In genomic region chr4:113760852-113761681, GRCh38 we compare ENCODE assay signal across 8 cellular contexts. TPM values are rescaled to one million over a fixed set of nuclear protein-coding genes. Genes with fewer than 3 reads are reported as not detected.
DNase-seq lines count a peak whose midpoint lies in the region; ATAC-seq and TF ChIP-seq lines count a peak whose summit lies in the region.

No MANE protein-coding gene starts in this region.

- CTCF ChIA-PET in activated CD4-positive, alpha-beta memory T cell treated with anti-CD3 and anti-CD28 coated beads, Interleukin-2, amount 10 ng/mL, durations not matched to agents 7 days and 5 days (lab: Charles Lee): interaction anchor here (0.7 to 1.2 kb wide), 4 partner anchors 124 to 213 kb away, joined by 3 to 5 read pairs (median 3); no protein-coding TSS in a partner anchor

- peak overlapping the region; percentile 69 for H3K4me3 ChIP-seq in lung

- H3K4me3 Mint-ChIP-seq in activated CD4-positive, alpha-beta memory T cell treated with anti-CD3 and anti-CD28 coated beads, Interleukin-2, amount 10 ng/mL, durations not matched to agents 7 days and 5 days: peak overlapping the region; percentile 83

- no peaks in the 10 kb centered on the region for H3K27me3 ChIP-seq in lung (ENCODE audit: control insufficient read depth, insufficient read depth)

- no peaks in the 10 kb centered on the region for H3K9me3 ChIP-seq in lung (ENCODE audit: control insufficient read depth in 2 of 2, insufficient read depth in 1 of 2, low read length in 1 of 2)

- peaks cover 25% of the 10 kb centered on the region for H3K36me3 Mint-ChIP-seq in activated CD4-positive, alpha-beta memory T cell treated with anti-CD3 and anti-CD28 coated beads, Interleukin-2, amount 10 ng/mL, durations not matched to agents 7 days and 5 days (ENCODE audit: low read depth)

- peaks cover 36% of the 10 kb centered on the region for H3K4me1 Mint-ChIP-seq in activated CD4-positive, alpha-beta memory T cell treated with anti-CD3 and anti-CD28 coated beads, Interleukin-2, amount 10 ng/mL, durations not matched to agents 7 days and 5 days

- peak overlapping the region; percentile 96 to 99 for H3K27ac ChIP-seq in lung (ENCODE audit: low read depth in 1 of 2, low read length in 1 of 2)

- no peaks in the 10 kb centered on the region for H3K9me3 Mint-ChIP-seq in activated CD4-positive, alpha-beta memory T cell treated with anti-CD3 and anti-CD28 coated beads, Interleukin-2, amount 10 ng/mL, durations not matched to agents 7 days and 5 days

- peaks cover 0 to 7% of the 10 kb centered on the region in 2 donors for H3K4me1 ChIP-seq in lung (ENCODE audit: control insufficient read depth in 2 of 2, insufficient read depth in 2 of 2, low read length in 2 of 2)

- H3K36me3 ChIP-seq in lung (ENCODE audit: control insufficient read depth in 2 of 2, insufficient read depth in 2 of 2, low read length in 2 of 2): no peaks in the 10 kb centered on the region

- peak overlapping the region; percentile 100 for H3K27ac Mint-ChIP-seq in activated CD4-positive, alpha-beta memory T cell treated with anti-CD3 and anti-CD28 coated beads, Interleukin-2, amount 10 ng/mL, durations not matched to agents 7 days and 5 days

- no peaks in the 10 kb centered on the region for H3K27me3 Mint-ChIP-seq in activated CD4-positive, alpha-beta memory T cell treated with anti-CD3 and anti-CD28 coated beads, Interleukin-2, amount 10 ng/mL, durations not matched to agents 7 days and 5 days

- TF ChIP-seq CTCF in lung (IDR thresholded peaks at IDR 0.05; ENCODE audit: control extremely low read depth, extremely low read depth): no peak

- POLR2A ChIA-PET in activated CD4-positive, alpha-beta memory T cell treated with anti-CD3 and anti-CD28 coated beads, Interleukin-2, amount 10 ng/mL, durations not matched to agents 7 days and 5 days (lab: Charles Lee): interaction anchor here (0.8 to 3.1 kb wide), 15 partner anchors 9 to 366 kb away, joined by 3 to 28 read pairs (median 4); no protein-coding TSS in a partner anchor

- 0% methylated on average over 65 to 75 of the region's 75 CpGs for WGBS in lung, 2 donors

- DNase-seq in NCI-H2029 (lab: John Stamatoyannopoulos, UW): peak; percentile 33
- DNase-seq in NCI-H2029 treated with DMSO at 0.1 percent for 48 hours (lab: John Stamatoyannopoulos, UW): no peak
- peak; percentile 22 for DNase-seq in NCI-H226
- peak; percentile 57 for DNase-seq in activated CD4-positive, alpha-beta memory T cell treated with anti-CD3 and anti-CD28 coated beads, Interleukin-2, amount 10 ng/mL, durations not matched to agents 7 days and 5 days
- DNase-seq in effector CD8-positive, alpha-beta T cell (lab: John Stamatoyannopoulos, UW): peak; percentile 41
- DNase-seq in lung (ENCODE audit: low spot score): peak; percentile 84
- peak; percentile 17 to 36 (median 31) for DNase-seq in stimulated activated CD4-positive, alpha-beta T cell treated with anti-CD3 and anti-CD28 coated beads, TNF-alpha, amount 100 ng/mL, for 48 hours (ENCODE audit: low read depth in 3 of 3)

- ATAC-seq in HG02610 (IDR thresholded peaks at IDR 0.05; ENCODE audit: unreplicated experiment) (peak; percentile 15), lung (ENCODE audit: insufficient read depth, low FRiP score) (peak; percentile 54)

RNA-seq across cellular contexts. Expression of gene CAMK2D, which starts 0.5 kb away (rescaled TPM):
- total RNA-seq in activated CD4-positive, alpha-beta memory T cell treated with anti-CD3 and anti-CD28 coated beads, Interleukin-2, amount 10 ng/mL, durations not matched to agents 7 days and 5 days: 10 to 100 TPM; 41.7 to 43.0 TPM
- 10 to 100 TPM; 57.0 to 98.2 TPM for total RNA-seq in lung
- 10 to 100 TPM; 11.9 to 16.2 TPM for polyA plus RNA-seq in lung
